14 cellular contexts compared by ENCODE assay signal in genomic region chrX:2495595-2495994, GRCh38.
"Had no signal": no experiment of that assay in that cellular context is flagged by ENCODE, and none has a peak within 500 bp of the region (broad histone marks: within the 10 kb centered on the region; RNA-seq: fewer than 3 reads in every experiment).

No MANE protein-coding gene starts in this region.

- DNase-seq: activated CD4-positive, alpha-beta T cell treated with anti-CD3 and anti-CD28 coated beads, Interleukin-2, amount 10 ng/mL, durations not matched to agents 24 days and 14 days; activated CD4-positive, CD25-positive, alpha-beta regulatory T cell; activated naive CD4-positive, alpha-beta T cell; hypothalamus; kidney; left ventricle myocardium superior; stimulated activated naive B cell treated with anti-CD40 and anti-IgM and Interleukin-4, amounts not matched to agents 10 μg/mL and 1 μg/mL and 100 μg/mL, for 72 hours; SW 1271 had no signal

- H3K4me3 Mint-ChIP-seq: activated CD4-positive, alpha-beta T cell treated with anti-CD3 and anti-CD28 coated beads, Interleukin-2, amount 10 ng/mL, durations not matched to agents 24 days and 14 days; memory B cell; nephron; stimulated activated naive B cell treated with anti-CD40 and anti-IgM and Interleukin-4, amounts not matched to agents 10 μg/mL and 1 μg/mL and 100 μg/mL, for 72 hours had no signal

- H3K27me3 ChIP-seq: ascending aorta, breast epithelium, tibial artery had no signal

- H3K4me3 ChIP-seq: ascending aorta, breast epithelium, tibial artery had no signal

- H3K27ac ChIP-seq: ascending aorta, breast epithelium, tibial artery had no signal

- H3K9me3 ChIP-seq: ascending aorta, breast epithelium, tibial artery had no signal

- H3K9me3 Mint-ChIP-seq: activated CD4-positive, alpha-beta T cell treated with anti-CD3 and anti-CD28 coated beads, Interleukin-2, amount 10 ng/mL, durations not matched to agents 24 days and 14 days; memory B cell; nephron; stimulated activated naive B cell treated with anti-CD40 and anti-IgM and Interleukin-4, amounts not matched to agents 10 μg/mL and 1 μg/mL and 100 μg/mL, for 72 hours had no signal

- ATAC-seq: esophagus mucosa; left ventricle myocardium superior; stimulated activated naive B cell treated with anti-CD40 and anti-IgM and Interleukin-4, amounts not matched to agents 10 μg/mL and 1 μg/mL and 100 μg/mL, for 72 hours had no signal

- H3K27ac Mint-ChIP-seq: activated CD4-positive, alpha-beta T cell treated with anti-CD3 and anti-CD28 coated beads, Interleukin-2, amount 10 ng/mL, durations not matched to agents 24 days and 14 days; memory B cell; stimulated activated naive B cell treated with anti-CD40 and anti-IgM and Interleukin-4, amounts not matched to agents 10 μg/mL and 1 μg/mL and 100 μg/mL, for 72 hours had no signal

- H3K36me3 ChIP-seq: breast epithelium had no signal

- H3K27me3 Mint-ChIP-seq: activated CD4-positive, alpha-beta T cell treated with anti-CD3 and anti-CD28 coated beads, Interleukin-2, amount 10 ng/mL, durations not matched to agents 24 days and 14 days; memory B cell; stimulated activated naive B cell treated with anti-CD40 and anti-IgM and Interleukin-4, amounts not matched to agents 10 μg/mL and 1 μg/mL and 100 μg/mL, for 72 hours had no signal
